In genomic region chr19:18637644-18638630, GRCh38 we compare ENCODE assay signal across 8 cellular contexts. TPM values are rescaled to one million over a fixed set of nuclear protein-coding genes. Genes with fewer than 3 reads are reported as not detected.
DNase-seq lines count a peak whose midpoint lies in the region; ATAC-seq, FAIRE-seq and TF ChIP-seq lines count a peak whose summit lies in the region.

No MANE protein-coding gene starts in this region.

- H3K4me1 ChIP-seq in A549: peaks cover 10% of the 10 kb centered on the region; the same call in 1 of the 3 replicates
- H3K4me1 ChIP-seq in skeletal muscle tissue (ENCODE audit: control insufficient read depth in 3 of 3, insufficient read depth in 3 of 3, low read length in 3 of 3): peaks cover 12 to 18% (median 12%) of the 10 kb centered on the region in 3 donors

- TF ChIP-seq CTCF in A549 (IDR thresholded peaks at IDR 0.05): no peak
- TF ChIP-seq CTCF in GM10266 (IDR thresholded peaks at IDR 0.05; ENCODE audit: control insufficient read depth, insufficient read depth, low read depth, missing control alignments): peak; percentile 22

- POLR2A ChIA-PET in A549 (lab: Yijun Ruan, JAX): no interaction called here

- H3K27ac ChIP-seq in A549 (peak overlapping the region; percentile 87; a peak in 5 of 6 replicates), skeletal muscle tissue (ENCODE audit: low read depth, low read length) (peak overlapping the region; percentile 88)

- CTCF ChIA-PET in A549 (lab: Yijun Ruan, JAX): interaction anchor here (1.5 kb wide), 1 partner anchor 209 kb away, joined by 3 read pairs; no protein-coding TSS in a partner anchor

- H3K4me3 ChIP-seq in A549 (peak overlapping the region; percentile 92), skeletal muscle tissue (ENCODE audit: low read length in 3 of 3) (peak overlapping the region; percentile 78 to 90 (median 86))

- no peak for TF ChIP-seq POLR2A in A549 (IDR thresholded peaks at IDR 0.05; ENCODE audit: low read length)

- peak in 1 of 2 experiments; percentile 19; a peak in 1 of 5 replicates for TF ChIP-seq RAD21 in A549 (conservative IDR thresholded peaks at IDR 0.05 in 1 of 2, IDR thresholded peaks at IDR 0.05 in 1 of 2)

- no peaks in the 10 kb centered on the region for H3K36me3 ChIP-seq in skeletal muscle tissue (ENCODE audit: control insufficient read depth in 3 of 3, insufficient read depth in 3 of 3, low read length in 3 of 3)

- peak; percentile 31 to 38 for DNase-seq in A549 (ENCODE audit: low read depth in 1 of 2, low spot score in 1 of 2)
- no peak for DNase-seq in GM10266 (ENCODE audit: extremely low spot score)
- peak; percentile 18 for DNase-seq in SW480 (ENCODE audit: low spot score)
- peak; percentile 32 for DNase-seq in glomerular visceral epithelial cell (ENCODE audit: extremely low spot score)
- DNase-seq in NCI-H526 treated with DMSO at 0.1 percent for 48 hours (lab: John Stamatoyannopoulos, UW): no peak
- DNase-seq in germinal center (ENCODE audit: low spot score): no peak

- H3K9me3 ChIP-seq in A549 (no peaks in the 10 kb centered on the region), skeletal muscle tissue (ENCODE audit: control insufficient read depth in 3 of 3, low read length in 3 of 3) (no peaks in the 10 kb centered on the region)

- H3K9ac ChIP-seq in skeletal muscle tissue (ENCODE audit: low read depth in 1 of 3, low read length in 3 of 3): peak overlapping the region; percentile 87 to 97 (median 95)

- H3K27me3 ChIP-seq in skeletal muscle tissue (ENCODE audit: control insufficient read depth in 3 of 3, insufficient read depth in 3 of 3, low read length in 3 of 3): no peaks in the 10 kb centered on the region

- FAIRE-seq in A549 (lab: Jason Lieb, UNC): no peak

- TF ChIP-seq EP300 in A549 (IDR thresholded peaks at IDR 0.05): no peak

- WGBS in A549 (ENCODE audit: missing lambda C conversion rate): 63% methylated on average over 3 of the region's 3 CpGs

- peak in 1 of 2 experiments; percentile 18; a peak in 1 of 6 replicates for ATAC-seq in A549
- no peak for ATAC-seq in GM21367 (IDR thresholded peaks at IDR 0.05; ENCODE audit: unreplicated experiment)

- H3K4me2 ChIP-seq in A549: peak overlapping the region; percentile 99

TF ChIP-seq in A549, 52 proteins besides CTCF, POLR2A, EP300 and RAD21:
- no peak for TF ChIP-seq KDM1A (IDR thresholded peaks at IDR 0.05; ENCODE audit: low read depth)
- TF ChIP-seq ZC3H11A (IDR thresholded peaks at IDR 0.05): no peak
- TF ChIP-seq NR3C1 (IDR thresholded peaks at IDR 0.05): no peak
- no peak for TF ChIP-seq HOXB13 (CRISPR knock-in tag; IDR thresholded peaks at IDR 0.05; ENCODE audit: low read depth)
- TF ChIP-seq CEBPB (IDR thresholded peaks at IDR 0.05): no peak
- no peak for TF ChIP-seq EHF (CRISPR knock-in tag; IDR thresholded peaks at IDR 0.05)
- TF ChIP-seq TP53 (CRISPR knock-in tag; IDR thresholded peaks at IDR 0.05): no peak
- no peak for TF ChIP-seq MAX (IDR thresholded peaks at IDR 0.05)
- TF ChIP-seq ESRRA (IDR thresholded peaks at IDR 0.05; ENCODE audit: borderline replicate concordance, low read length): no peak
- TF ChIP-seq RFX5 (IDR thresholded peaks at IDR 0.05): no peak
- TF ChIP-seq ZSCAN20 (CRISPR knock-in tag; IDR thresholded peaks at IDR 0.05): no peak
- TF ChIP-seq HEYL (CRISPR knock-in tag; IDR thresholded peaks at IDR 0.05): no peak
- no peak for TF ChIP-seq FOSL2 (IDR thresholded peaks at IDR 0.05)
- no peak for TF ChIP-seq FOSL2 (CRISPR knock-in tag; IDR thresholded peaks at IDR 0.05)
- TF ChIP-seq RARB (CRISPR knock-in tag; IDR thresholded peaks at IDR 0.05): no peak
- no peak for TF ChIP-seq CHD2 (IDR thresholded peaks at IDR 0.05; ENCODE audit: low read length, partially characterized antibody)

RNA-seq across cellular contexts. Expression of gene KLHL26, which starts 1.1 kb away (rescaled TPM):
- 1.1 and 1.8 TPM in 2 replicates for polyA plus RNA-seq in A549 (2011; rRNA removed)
- 2.9 and 3.5 TPM in 2 replicates for polyA plus RNA-seq in A549 (2012; cell fraction: cytosol; rRNA removed)
- polyA plus RNA-seq in A549 (2012; cell fraction: nucleus; rRNA removed): 2.8 and 7.3 TPM in 2 replicates
- polyA plus RNA-seq in A549 (2017; fragmentation: RNase III; extraction: RNeasy Plus Mini Kit Qiagen cat#74134 plus additional on column Dnase treatment): 2.0 TPM in 3 replicates
- polyA minus RNA-seq in A549 (2011; rRNA and poly(A)+ RNA removed): 0.97 and 1.1 TPM in 2 replicates
- 2.1 TPM for total RNA-seq in skeletal muscle tissue

RNA-seq across cellular contexts. Expression of gene TMEM59L, which starts 25.3 kb away (rescaled TPM):
- polyA plus RNA-seq in A549 (2011; rRNA removed) (0.94 and 2.0 TPM in 2 replicates), A549 (2017; fragmentation: RNase III; extraction: RNeasy Plus Mini Kit Qiagen cat#74134 plus additional on column Dnase treatment) (2.8 to 5.0 TPM (median 4.6 TPM) in 3 replicates)
- 0.75 and 1.5 TPM in 2 replicates for polyA plus RNA-seq in A549 (2012; cell fraction: cytosol; rRNA removed)
- 7.4 and 7.8 TPM in 2 replicates for polyA plus RNA-seq in A549 (2012; cell fraction: nucleus; rRNA removed)
- polyA minus RNA-seq in A549 (2011; rRNA and poly(A)+ RNA removed): 0.54 and 0.62 TPM in 2 replicates
- 2.1 TPM for total RNA-seq in skeletal muscle tissue

RNA-seq across cellular contexts. Expression of gene CRLF1, which starts 31.3 kb away (rescaled TPM):
- polyA plus RNA-seq in A549 (2011; rRNA removed): 0.37 and 1.3 TPM in 2 replicates
- 1.3 and 2.0 TPM in 2 replicates for polyA plus RNA-seq in A549 (2012; cell fraction: cytosol; rRNA removed)
- polyA plus RNA-seq in A549 (2012; cell fraction: nucleus; rRNA removed): 2.2 and 3.5 TPM in 2 replicates
- polyA plus RNA-seq in A549 (2017; fragmentation: RNase III; extraction: RNeasy Plus Mini Kit Qiagen cat#74134 plus additional on column Dnase treatment): 1.6 to 2.7 TPM (median 2.5 TPM) in 3 replicates
- 0.45 and 1.2 TPM in 2 replicates for polyA minus RNA-seq in A549 (2011; rRNA and poly(A)+ RNA removed)
- total RNA-seq in skeletal muscle tissue: 2.6 TPM

RNA-seq across cellular contexts. Expression of gene CRTC1, which starts 45.5 kb away (rescaled TPM):
- polyA plus RNA-seq in A549 (2011; rRNA removed): 0.86 and 0.87 TPM in 2 replicates
- polyA plus RNA-seq in A549 (2012; cell fraction: cytosol; rRNA removed): 4.4 and 5.7 TPM in 2 replicates
- polyA plus RNA-seq in A549 (2012; cell fraction: nucleus; rRNA removed): 13.7 and 20.7 TPM in 2 replicates
- 4.0 to 5.7 TPM (median 4.3 TPM) in 3 replicates for polyA plus RNA-seq in A549 (2017; fragmentation: RNase III; extraction: RNeasy Plus Mini Kit Qiagen cat#74134 plus additional on column Dnase treatment)
- 0.49 and 0.66 TPM in 2 replicates for polyA minus RNA-seq in A549 (2011; rRNA and poly(A)+ RNA removed)
- 3.1 TPM for total RNA-seq in skeletal muscle tissue

RNA-seq across cellular contexts. Expression of gene REX1BD, which starts 49.3 kb away (rescaled TPM):
- polyA plus RNA-seq in A549 (2011; rRNA removed) (13.3 and 23.1 TPM in 2 replicates), A549 (2017; fragmentation: RNase III; extraction: RNeasy Plus Mini Kit Qiagen cat#74134 plus additional on column Dnase treatment) (47.3 to 50.3 TPM (median 47.7 TPM) in 3 replicates)
- 91.8 and 94.7 TPM in 2 replicates for polyA plus RNA-seq in A549 (2012; cell fraction: cytosol; rRNA removed)
- 175 and 211 TPM in 2 replicates for polyA plus RNA-seq in A549 (2012; cell fraction: nucleus; rRNA removed)
- polyA minus RNA-seq in A549 (2011; rRNA and poly(A)+ RNA removed): 3.1 and 4.9 TPM in 2 replicates
- 26.6 TPM for total RNA-seq in skeletal muscle tissue

Comparison
In these comparisons a context has a peak if more than half of its experiments do, and no peak if none do; other contexts are left out.
1. DNase-seq: peak in A549 (2 of 2), SW480 (single experiment) and glomerular visceral epithelial cell (single experiment); none in GM10266 (single experiment), NCI-H526 treated with DMSO at 0.1 percent for 48 hours (single experiment) and germinal center (single experiment).